In the genomic region with DNA sequence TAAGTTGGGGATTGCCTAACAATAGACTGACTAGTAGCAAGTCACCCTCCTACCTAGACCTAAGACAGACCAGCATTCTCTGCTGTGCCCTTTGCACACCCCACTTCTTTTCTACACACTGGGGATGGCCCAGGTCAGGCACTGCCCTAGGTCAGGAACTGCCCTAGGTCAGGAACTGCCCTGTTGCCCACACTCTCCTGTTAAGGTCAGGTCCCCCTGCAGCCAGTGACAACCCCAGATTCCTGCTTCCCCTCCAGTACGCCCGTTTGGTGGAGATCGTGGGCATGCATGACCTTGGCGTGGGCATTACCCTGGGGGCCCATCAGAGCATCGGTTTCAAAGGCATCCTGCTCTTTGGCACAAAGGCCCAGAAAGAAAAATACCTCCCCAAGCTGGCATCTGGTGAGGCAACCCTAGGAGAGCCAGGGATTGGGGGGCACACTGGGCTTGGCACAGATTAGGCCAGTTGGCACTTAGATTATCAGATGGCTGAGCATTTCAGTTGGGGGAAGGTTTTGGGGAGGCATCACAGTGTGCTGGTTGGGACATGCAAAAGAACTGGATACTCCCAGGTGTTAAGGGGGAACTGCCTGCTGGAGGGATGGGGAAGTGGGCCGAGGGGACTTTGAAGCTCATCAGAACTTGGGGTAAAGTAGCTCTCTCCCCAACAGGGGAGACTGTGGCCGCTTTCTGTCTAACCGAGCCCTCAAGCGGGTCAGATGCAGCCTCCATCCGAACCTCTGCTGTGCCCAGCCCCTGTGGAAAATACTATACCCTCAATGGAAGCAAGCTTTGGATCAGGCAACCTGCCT, we compare ENCODE assay signal across 6 cellular contexts. TPM values are rescaled to one million over a fixed set of nuclear protein-coding genes. Genes with fewer than 3 reads are reported as not detected.
DNase-seq lines count a peak whose midpoint lies in the region; TF ChIP-seq lines count a peak whose summit lies in the region.

No MANE protein-coding gene starts in this region.

- H3K27me3 Mint-ChIP-seq in progenitor cell of endocrine pancreas = no peaks in the 10 kb centered on the region

- H3K9me3 ChIP-seq in MG63 = no peaks in the 10 kb centered on the region

- H3K9me3 Mint-ChIP-seq in progenitor cell of endocrine pancreas (ENCODE audit: low read depth) = no peaks in the 10 kb centered on the region

- TF ChIP-seq CTCF in coronary artery (IDR thresholded peaks at IDR 0.05) (no peak), progenitor cell of endocrine pancreas (IDR thresholded peaks at IDR 0.05; ENCODE audit: unreplicated experiment) (no peak)

- H3K4me3 Mint-ChIP-seq in progenitor cell of endocrine pancreas (ENCODE audit: low read depth) = peak overlapping the region; percentile 91

- peaks cover 6% of the 10 kb centered on the region for H3K36me3 Mint-ChIP-seq in progenitor cell of endocrine pancreas (ENCODE audit: insufficient read depth)

- H3K27me3 ChIP-seq in MG63 = no peaks in the 10 kb centered on the region

- DNase-seq in MG63 (no peak), coronary artery (ENCODE audit: low spot score) (no peak), progenitor cell of endocrine pancreas (ENCODE audit: low spot score, unreplicated experiment) (no peak), NCI-H446 (lab: John Stamatoyannopoulos, UW) (no peak), COLO829 (ENCODE audit: low spot score) (no peak)
- no peak for DNase-seq in stimulated activated CD4-positive, alpha-beta T cell treated with anti-CD3 and anti-CD28 coated beads, Interleukin-4, amount 100 ng/mL, for 24 hours

- H3K27ac ChIP-seq in coronary artery = peak overlapping the region; percentile 98 to 99

- peak overlapping the region; percentile 97 for H3K27ac Mint-ChIP-seq in progenitor cell of endocrine pancreas

- H3K36me3 ChIP-seq in MG63 = peaks cover 48% of the 10 kb centered on the region

- H3K4me1 Mint-ChIP-seq in progenitor cell of endocrine pancreas (ENCODE audit: low read depth) = peaks cover 23% of the 10 kb centered on the region

- peak overlapping the region; percentile 75; the same call in 1 of the 2 replicates for H3K4me3 ChIP-seq in MG63
- peak overlapping the region; percentile 95 for H3K4me3 ChIP-seq in coronary artery

RNA-seq across cellular contexts. Expression of a gene that starts 1.7 kb away (rescaled TPM):
- total RNA-seq in MG63 (2014; rRNA removed; shearing (Covaris generic); ENCODE audit: low replicate concordance) = 240 and 427 TPM in 2 replicates
- total RNA-seq in progenitor cell of endocrine pancreas = 653 and 693 TPM in 2 replicates

RNA-seq across cellular contexts. Expression of a gene that starts 1.9 kb away (rescaled TPM):
- 7.5 and 15.3 TPM in 2 replicates for total RNA-seq in MG63 (2014; rRNA removed; shearing (Covaris generic); ENCODE audit: low replicate concordance)
- total RNA-seq in progenitor cell of endocrine pancreas = 46.3 and 48.6 TPM in 2 replicates

RNA-seq across cellular contexts. Expression of a gene that starts 12.8 kb away (rescaled TPM):
- 11.5 and 26.2 TPM in 2 replicates for total RNA-seq in MG63 (2014; rRNA removed; shearing (Covaris generic); ENCODE audit: low replicate concordance)
- total RNA-seq in progenitor cell of endocrine pancreas = 104 TPM in 2 replicates

RNA-seq across cellular contexts. Expression of a gene that starts 17.8 kb away (rescaled TPM):
- 34.4 and 62.7 TPM in 2 replicates for total RNA-seq in MG63 (2014; rRNA removed; shearing (Covaris generic); ENCODE audit: low replicate concordance)
- total RNA-seq in progenitor cell of endocrine pancreas = 66.9 and 73.7 TPM in 2 replicates

RNA-seq across cellular contexts. Expression of a gene that starts 20.8 kb away (rescaled TPM):
- 36.7 and 148 TPM in 2 replicates for total RNA-seq in MG63 (2014; rRNA removed; shearing (Covaris generic); ENCODE audit: low replicate concordance)
- total RNA-seq in progenitor cell of endocrine pancreas = 447 and 466 TPM in 2 replicates
